1 cellular context compared by ENCODE assay signal in genomic region chr2:241615041-241615440, GRCh38.
TF ChIP-seq lines count a peak whose summit lies in the region.

No MANE protein-coding gene starts in this region.

TF ChIP-seq in GM23338, 12 proteins besides CTCF, POLR2A, EP300 and RAD21 (continued from another document):
- no peak for TF ChIP-seq REST (IDR thresholded peaks at IDR 0.05; ENCODE audit: unreplicated experiment)
- TF ChIP-seq ZNF462 (CRISPR knock-in tag; IDR thresholded peaks at IDR 0.05), result no peak
